In the genomic region with DNA sequence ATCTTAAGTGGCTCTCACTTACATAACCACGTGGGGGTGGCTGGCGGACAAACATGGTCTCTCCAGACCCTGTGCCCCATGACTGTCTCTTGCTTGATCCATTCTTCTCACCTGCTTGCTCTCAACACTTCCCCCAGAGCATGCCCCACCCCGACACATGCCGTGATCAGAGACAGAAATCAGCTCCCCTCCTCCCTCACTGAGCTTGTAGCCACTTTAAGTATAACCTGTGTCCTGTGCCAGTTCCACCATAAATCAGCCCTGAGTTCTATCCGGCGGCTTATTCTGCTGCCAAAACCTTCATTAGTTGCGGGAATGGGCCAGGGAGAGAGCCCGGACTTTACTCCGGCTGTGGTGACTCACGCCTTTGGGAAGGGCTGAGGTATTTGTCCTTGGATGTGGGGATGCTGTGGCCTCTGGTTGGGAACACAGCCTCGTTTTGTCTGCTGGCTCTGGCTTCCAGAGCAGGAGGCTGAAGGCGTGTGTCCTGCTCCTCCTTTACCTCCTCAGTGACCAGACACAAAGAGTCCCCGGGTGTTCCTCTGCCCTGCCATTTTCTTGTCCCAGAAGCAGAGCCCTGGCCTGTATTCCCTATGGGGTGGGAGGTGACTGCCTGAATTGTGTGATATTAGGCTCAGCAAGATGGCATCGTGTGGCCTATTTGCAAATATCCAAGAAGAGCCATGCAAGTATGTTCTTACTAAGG, we compare ENCODE assay signal across 2 cellular contexts.
TF ChIP-seq lines count a peak whose summit lies in the region.

No MANE protein-coding gene starts in this region.

TF ChIP-seq in A549, 52 proteins besides CTCF, POLR2A, EP300 and RAD21 (continued from another document and continues in another):
- peak; percentile 65; the same call in 1 of the 2 replicates for TF ChIP-seq PBX3 (IDR thresholded peaks at IDR 0.05)
- TF ChIP-seq ATOH8 (CRISPR knock-in tag; IDR thresholded peaks at IDR 0.05; ENCODE audit: low read depth) = no peak
- TF ChIP-seq SREBF2 (IDR thresholded peaks at IDR 0.05) = no peak
- no peak for TF ChIP-seq NR3C1 (IDR thresholded peaks at IDR 0.05)
- TF ChIP-seq FOSB (CRISPR knock-in tag; IDR thresholded peaks at IDR 0.05) = 0 out of 2 replicates have a peak, but pooled peaks have one; percentile 66
- no peak for TF ChIP-seq NPAS2 (CRISPR knock-in tag; IDR thresholded peaks at IDR 0.05; ENCODE audit: borderline replicate concordance)
- TF ChIP-seq RNF2 (IDR thresholded peaks at IDR 0.05; ENCODE audit: borderline replicate concordance, low read depth) = no peak
- peak; percentile 87; the same call in 1 of the 2 replicates for TF ChIP-seq POLR2AphosphoS2 (conservative IDR thresholded peaks at IDR 0.05; ENCODE audit: low read length)
- TF ChIP-seq HDAC2 (IDR thresholded peaks at IDR 0.05) = no peak
- TF ChIP-seq, protein P1, sequence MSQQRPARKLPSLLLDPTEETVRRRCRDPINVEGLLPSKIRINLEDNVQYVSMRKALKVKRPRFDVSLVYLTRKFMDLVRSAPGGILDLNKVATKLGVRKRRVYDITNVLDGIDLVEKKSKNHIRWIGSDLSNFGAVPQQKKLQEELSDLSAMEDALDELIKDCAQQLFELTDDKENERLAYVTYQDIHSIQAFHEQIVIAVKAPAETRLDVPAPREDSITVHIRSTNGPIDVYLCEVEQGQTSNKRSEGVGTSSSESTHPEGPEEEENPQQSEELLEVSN (IDR thresholded peaks at IDR 0.05; ENCODE audit: borderline replicate concordance, low read depth) = no peak; the same call in 1 of the 2 replicates
- peak; percentile 98 for TF ChIP-seq ESRRA (IDR thresholded peaks at IDR 0.05; ENCODE audit: borderline replicate concordance, low read length)
- no peak for TF ChIP-seq MAFK (IDR thresholded peaks at IDR 0.05; ENCODE audit: partially characterized antibody)
- 0 out of 2 replicates have a peak, but pooled peaks have one; percentile 18 for TF ChIP-seq TFCP2L1 (CRISPR knock-in tag; IDR thresholded peaks at IDR 0.05)
- TF ChIP-seq, protein P2, sequence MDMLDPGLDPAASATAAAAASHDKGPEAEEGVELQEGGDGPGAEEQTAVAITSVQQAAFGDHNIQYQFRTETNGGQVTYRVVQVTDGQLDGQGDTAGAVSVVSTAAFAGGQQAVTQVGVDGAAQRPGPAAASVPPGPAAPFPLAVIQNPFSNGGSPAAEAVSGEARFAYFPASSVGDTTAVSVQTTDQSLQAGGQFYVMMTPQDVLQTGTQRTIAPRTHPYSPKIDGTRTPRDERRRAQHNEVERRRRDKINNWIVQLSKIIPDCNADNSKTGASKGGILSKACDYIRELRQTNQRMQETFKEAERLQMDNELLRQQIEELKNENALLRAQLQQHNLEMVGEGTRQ (IDR thresholded peaks at IDR 0.05) = peak; percentile 64
- no peak for TF ChIP-seq KDM5A (IDR thresholded peaks at IDR 0.05)
- no peak for TF ChIP-seq BHLHE40 (IDR thresholded peaks at IDR 0.05; ENCODE audit: low read depth, low read length)
- no peak for TF ChIP-seq BCL3 (IDR thresholded peaks at IDR 0.05)
- no peak for TF ChIP-seq ZFP36 (IDR thresholded peaks at IDR 0.05; ENCODE audit: borderline replicate concordance, partially characterized antibody)
- peak; percentile 88 for TF ChIP-seq FOSL2 (IDR thresholded peaks at IDR 0.05)
- TF ChIP-seq FOSL2 (CRISPR knock-in tag; IDR thresholded peaks at IDR 0.05) = peak; percentile 98
- no peak for TF ChIP-seq ZSCAN20 (CRISPR knock-in tag; IDR thresholded peaks at IDR 0.05)
- TF ChIP-seq SMC3 (IDR thresholded peaks at IDR 0.05) = peak; percentile 56
- 0 out of 2 replicates have a peak, but pooled peaks have one; percentile 4 for TF ChIP-seq NFE2L2 (conservative IDR thresholded peaks at IDR 0.05; ENCODE audit: low read length)
- peak in 1 of 2 experiments; percentile 28; a peak in 1 of 4 replicates for TF ChIP-seq CEBPB (IDR thresholded peaks at IDR 0.05)
- TF ChIP-seq JUNB (IDR thresholded peaks at IDR 0.05) = peak; percentile 82
- TF ChIP-seq MAZ (IDR thresholded peaks at IDR 0.05; ENCODE audit: borderline replicate concordance, low read depth, low read length) = no peak
- TF ChIP-seq RFX5 (IDR thresholded peaks at IDR 0.05) = no peak
- no peak for TF ChIP-seq CHD2 (IDR thresholded peaks at IDR 0.05; ENCODE audit: low read length, partially characterized antibody)
- no peak for TF ChIP-seq CHD4 (IDR thresholded peaks at IDR 0.05; ENCODE audit: borderline replicate concordance)
- TF ChIP-seq HEYL (CRISPR knock-in tag; IDR thresholded peaks at IDR 0.05) = peak; percentile 61; the same call in 1 of the 2 replicates
- TF ChIP-seq JUN (IDR thresholded peaks at IDR 0.05) = peak; percentile 94 to 96
- peak; percentile 90 for TF ChIP-seq MAX (IDR thresholded peaks at IDR 0.05)

TF ChIP-seq in Ishikawa, 13 proteins besides CTCF, POLR2A, EP300 and RAD21 (continued from another document):
- TF ChIP-seq REST (IDR thresholded peaks at IDR 0.05; ENCODE audit: low read depth) (no peak), MAX (IDR thresholded peaks at IDR 0.05) (peak; percentile 54; the same call in 1 of the 2 replicates), EGR1 (IDR thresholded peaks at IDR 0.05) (no peak)
